ENCODE assay signal across 27 cellular contexts in the genomic region with DNA sequence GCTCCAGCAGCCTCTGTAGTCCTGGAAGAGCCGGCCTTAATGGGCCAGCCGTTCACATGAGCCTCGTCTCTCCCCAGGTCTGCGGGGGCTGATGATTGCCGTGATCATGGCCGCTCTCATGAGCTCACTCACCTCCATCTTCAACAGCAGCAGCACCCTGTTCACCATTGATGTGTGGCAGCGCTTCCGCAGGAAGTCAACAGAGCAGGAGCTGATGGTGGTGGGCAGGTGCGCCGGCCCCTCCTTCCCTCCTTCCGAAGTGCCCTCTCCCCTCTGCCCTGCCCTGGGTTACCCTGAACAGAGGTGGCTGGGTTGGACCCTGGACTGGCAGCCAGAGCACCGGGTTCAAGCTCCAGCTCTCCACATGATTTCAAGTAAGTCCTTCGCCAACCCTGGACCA. TPM values are rescaled to one million over a fixed set of nuclear protein-coding genes. Genes with fewer than 3 reads are reported as not detected.
"Had no signal": no experiment of that assay in that cellular context is flagged by ENCODE, and none has a peak within 500 bp of the region (broad histone marks: within the 10 kb centered on the region; RNA-seq: fewer than 3 reads in every experiment).

No MANE protein-coding gene starts in this region.

- H2AFZ ChIP-seq: hepatocyte had no signal

- ATAC-seq: foreskin keratinocyte; gastroesophageal sphincter; heart left ventricle; left colon; left lobe of liver; lower lobe of right lung; naive thymus-derived CD4-positive, alpha-beta T cell had no signal

- H3K27me3 ChIP-seq: dorsolateral prefrontal cortex, esophagus muscularis mucosa, foreskin keratinocyte, gastroesophageal sphincter, heart left ventricle, hepatocyte had no signal

- H3K36me3 ChIP-seq: esophagus muscularis mucosa, gastroesophageal sphincter, heart left ventricle, left ventricle myocardium inferior, lower lobe of right lung had no signal

- H3K4me2 ChIP-seq: hepatocyte had no signal

- H3K4me3 ChIP-seq: coronary artery, dorsolateral prefrontal cortex, esophagus muscularis mucosa, gastroesophageal sphincter, heart left ventricle, hepatocyte, left ventricle myocardium inferior, lower lobe of right lung had no signal

- H3K4me1 ChIP-seq: foreskin keratinocyte, gastroesophageal sphincter, heart left ventricle, lower lobe of right lung had no signal

- H3K27ac ChIP-seq: coronary artery, dorsolateral prefrontal cortex, esophagus muscularis mucosa, foreskin keratinocyte, gastroesophageal sphincter, heart left ventricle, hepatocyte, left ventricle myocardium inferior, lower lobe of right lung had no signal

- H3K9me3 ChIP-seq: esophagus muscularis mucosa, gastroesophageal sphincter, heart left ventricle, left ventricle myocardium inferior, lower lobe of right lung had no signal

- DNase-seq: dermis blood vessel endothelial cell; dorsolateral prefrontal cortex; effector CD4-positive, alpha-beta T cell; effector memory CD4-positive, alpha-beta T cell; foreskin keratinocyte; heart left ventricle; hypothalamus; immature natural killer cell; islet precursor cell; kidney; kidney glomerular epithelial cell; left colon; left ventricle myocardium inferior; lower lobe of right lung; mesenchymal stem cell; midbrain; naive thymus-derived CD4-positive, alpha-beta T cell had no signal

RNA-seq across cellular contexts. Expression of gene SLC5A9, which starts 13.1 kb away (rescaled TPM):
- total RNA-seq: dermis blood vessel endothelial cell; endothelial cell of umbilical vein; epithelial cell of proximal tubule; fibroblast of lung; fibroblast of villous mesenchyme; foreskin keratinocyte; frontal cortex; naive thymus-derived CD4-positive, alpha-beta T cell had no signal
- polyA plus RNA-seq: endothelial cell of umbilical vein; fibroblast of lung; foreskin keratinocyte; immature natural killer cell; naive thymus-derived CD4-positive, alpha-beta T cell had no signal
